ENCODE assay signal across 15 cellular contexts in genomic region chr6:27870486-27870885, GRCh38. TPM values are rescaled to one million over a fixed set of nuclear protein-coding genes. Genes with fewer than 3 reads are reported as not detected.
DNase-seq lines count a peak whose midpoint lies in the region; ATAC-seq, FAIRE-seq and TF ChIP-seq lines count a peak whose summit lies in the region.
"Had no signal": no experiment of that assay in that cellular context is flagged by ENCODE, and none has a peak within 500 bp of the region (broad histone marks: within the 10 kb centered on the region; RNA-seq: fewer than 3 reads in every experiment).

No MANE protein-coding gene starts in this region.

- no peak for DNase-seq in activated CD4-positive, alpha-beta T cell treated with anti-CD3 and anti-CD28 coated beads, Interleukin-2, amount 10 ng/mL, durations not matched to agents 7 days and 5 days
- DNase-seq in activated CD4-positive, alpha-beta T cell treated with anti-CD3 and anti-CD28 coated beads, Interleukin-2, amount 50 U/mL, for 4 hours, result no peak
- no peak for DNase-seq in GM12878 (ENCODE audit: low read depth, low spot score)
- no peak for DNase-seq in trophoblast cell
- DNase-seq in stimulated activated CD4-positive, alpha-beta T cell treated with anti-CD3 and anti-CD28 coated beads, Interleukin-15, amount 100 ng/mL, for 24 hours, result no peak
- DNase-seq in cerebellar cortex (ENCODE audit: low spot score), result no peak
- DNase-seq: left colon, NCI-H1105 treated with DMSO at 0.1 percent for 48 hours, NCI-H510A treated with DMSO at 0.1 percent for 48 hours, uterus had no signal

- H4K12ac ChIP-seq in trophoblast cell (ENCODE audit: low read depth, low read length), result no peak overlapping the region

- H2AFZ ChIP-seq in OCI-LY1 (ENCODE audit: low read length) (no peak overlapping the region), GM12878 (ENCODE audit: control insufficient read depth, low read depth, low read length) (0 out of 2 replicates have a peak overlapping the region, but pooled peaks have one; percentile 1), trophoblast cell (ENCODE audit: insufficient read depth, low read length, poor library complexity) (no peak overlapping the region)

- peaks cover 72% of the 10 kb centered on the region for H3K4me1 ChIP-seq in OCI-LY1 (ENCODE audit: insufficient read depth, low read length, severe bottlenecking)
- H3K4me1 ChIP-seq in GM12878 (ENCODE audit: control insufficient read depth, insufficient read depth, low read length), result peaks cover 25% of the 10 kb centered on the region
- peaks cover 7 to 11% of the 10 kb centered on the region in 2 experiments for H3K4me1 ChIP-seq in trophoblast cell (ENCODE audit: control insufficient read depth in 1 of 2, insufficient read depth in 2 of 2, low read length in 2 of 2)

- peak overlapping the region; percentile 99 for H3K27ac ChIP-seq in OCI-LY1 (ENCODE audit: low read depth, low read length, poor library complexity, severe bottlenecking)
- H3K27ac ChIP-seq in GM12878 (ENCODE audit: control insufficient read depth, insufficient read depth), result peak overlapping the region; percentile 97
- no peak overlapping the region for H3K27ac ChIP-seq in trophoblast cell (ENCODE audit: low read depth, low read length)
- H3K27ac ChIP-seq: uterus had no signal

- H3K4me2 ChIP-seq in OCI-LY1 (ENCODE audit: low read length) (peak overlapping the region; percentile 96), GM12878 (ENCODE audit: control insufficient read depth, insufficient read depth) (peak overlapping the region; percentile 55), trophoblast cell (ENCODE audit: low read length) (no peak overlapping the region)

- BruUV-seq in GM12878 (replicated peaks; lab: Mats Ljungman, UMichigan), result no TSS peak

- 100% methylated on average over 3 of the region's 3 CpGs for WGBS in GM12878 (ENCODE audit: insufficient coverage, insufficient replicate concordance, low lambda C conversion rate, missing lambda C conversion rate)
- WGBS in trophoblast cell (ENCODE audit: extremely low coverage, insufficient coverage, insufficient read length), result no CpG with 5 or more reads among the region's 3 CpGs

- H3K9me3 Mint-ChIP-seq in activated CD4-positive, alpha-beta T cell treated with anti-CD3 and anti-CD28 coated beads, Interleukin-2, amount 10 ng/mL, durations not matched to agents 7 days and 5 days, result peaks cover 6% of the 10 kb centered on the region

- H3K79me2 ChIP-seq in OCI-LY1 (ENCODE audit: insufficient read depth, low read length) (no peaks in the 10 kb centered on the region), GM12878 (ENCODE audit: control insufficient read depth, insufficient read depth, low read length) (no peaks in the 10 kb centered on the region; the same call in 1 of the 2 replicates), trophoblast cell (ENCODE audit: control insufficient read depth, insufficient read depth, low read length, poor library complexity) (peaks cover 10% of the 10 kb centered on the region)

- H3K23ac ChIP-seq in trophoblast cell (ENCODE audit: low read length), result no peak overlapping the region

- peak overlapping the region; percentile 53 for H2BK120ac ChIP-seq in trophoblast cell (ENCODE audit: insufficient read depth, low read length, poor library complexity)

- peak overlapping the region; percentile 51 for H2BK12ac ChIP-seq in trophoblast cell (ENCODE audit: low read length)

- H3K4me3 ChIP-seq in OCI-LY1 (ENCODE audit: low read depth, low read length, poor library complexity, severe bottlenecking) (peak overlapping the region; percentile 73), GM12878 (peak overlapping the region; percentile 69; the same call in 1 of the 2 replicates), trophoblast cell (ENCODE audit: low read depth, low read length) (no peak overlapping the region)
- H3K4me3 ChIP-seq: uterus had no signal

- CTCF ChIA-PET in activated CD4-positive, alpha-beta T cell treated with anti-CD3 and anti-CD28 coated beads, Interleukin-2, amount 10 ng/mL, durations not matched to agents 7 days and 5 days (lab: Charles Lee), result interaction anchor here (0.6 to 4.8 kb wide), 9 partner anchors 11 to 198 kb away, joined by 3 to 43 read pairs (median 4); a partner anchor contains a TSS
- CTCF ChIA-PET in GM12878 (lab: Yijun Ruan, JAX), result interaction anchor here (2.3 to 3.1 kb wide), 2 partner anchors 19 to 25 kb away, joined by 9 to 19 read pairs; a partner anchor contains a TSS

- no peak overlapping the region for H3K14ac ChIP-seq in trophoblast cell (ENCODE audit: low read length)

- no peak for TF ChIP-seq RAD21 in GM12878 (IDR thresholded peaks at IDR 0.05; ENCODE audit: insufficient read depth, low read depth, low read length)

- H4K8ac ChIP-seq in trophoblast cell (ENCODE audit: low read depth, low read length), result no peak overlapping the region

- peaks cover 14% of the 10 kb centered on the region for H3K36me3 Mint-ChIP-seq in activated CD4-positive, alpha-beta T cell treated with anti-CD3 and anti-CD28 coated beads, Interleukin-2, amount 10 ng/mL, durations not matched to agents 7 days and 5 days (ENCODE audit: low read depth)

- H4K91ac ChIP-seq in trophoblast cell (ENCODE audit: low read depth, low read length), result peak overlapping the region; percentile 43

- no peaks in the 10 kb centered on the region for H4K20me1 ChIP-seq in OCI-LY1 (ENCODE audit: insufficient read depth, low read length)
- no peaks in the 10 kb centered on the region for H4K20me1 ChIP-seq in GM12878 (ENCODE audit: control insufficient read depth, insufficient read depth)

- H3K9me3 ChIP-seq in OCI-LY1 (ENCODE audit: low read length), result no peaks in the 10 kb centered on the region
- no peaks in the 10 kb centered on the region for H3K9me3 ChIP-seq in GM12878 (replicated peaks; ENCODE audit: control insufficient read depth, insufficient read depth, low read length)
- no peaks in the 10 kb centered on the region for H3K9me3 ChIP-seq in trophoblast cell (ENCODE audit: insufficient read depth, low read depth, low read length)
- H3K9me3 ChIP-seq: uterus had no signal

- intact Hi-C loops in GM12878 (cut with micrococcal nuclease; ENCODE audit: unreplicated experiment), result no loop called here

- H3K36me3 ChIP-seq in OCI-LY1 (ENCODE audit: insufficient read depth, low read length), result no peaks in the 10 kb centered on the region
- H3K36me3 ChIP-seq in GM12878 (ENCODE audit: control insufficient read depth in 2 of 2, insufficient read depth in 2 of 2, low read length in 1 of 2), result no peaks in the 10 kb centered on the region
- no peaks in the 10 kb centered on the region for H3K36me3 ChIP-seq in trophoblast cell (ENCODE audit: control insufficient read depth in 1 of 2, insufficient read depth in 2 of 2, low read length in 2 of 2)
- H3K36me3 ChIP-seq: uterus had no signal

- no peak overlapping the region for H3K4ac ChIP-seq in trophoblast cell (ENCODE audit: low read depth, low read length)

- H3K18ac ChIP-seq in trophoblast cell (ENCODE audit: low read length), result no peak overlapping the region

- peaks cover 70% of the 10 kb centered on the region for H3K4me1 Mint-ChIP-seq in activated CD4-positive, alpha-beta T cell treated with anti-CD3 and anti-CD28 coated beads, Interleukin-2, amount 10 ng/mL, durations not matched to agents 7 days and 5 days

- POLR2A ChIA-PET in activated CD4-positive, alpha-beta T cell treated with anti-CD3 and anti-CD28 coated beads, Interleukin-2, amount 10 ng/mL, durations not matched to agents 7 days and 5 days (lab: Charles Lee), result interaction anchor here (2.0 to 12.5 kb wide), 8 partner anchors 22 to 1839 kb away, joined by 5 to 593 read pairs (median 28); a partner anchor contains a TSS
- POLR2A ChIA-PET in GM12878 (lab: Charles Lee), result interaction anchor here (0.7 to 4.7 kb wide), 5 partner anchors 19 to 57 kb away, joined by 3 to 19 read pairs (median 7); a partner anchor contains a TSS

- RAD21 ChIA-PET in GM12878 (lab: Charles Lee; ENCODE audit: unreplicated experiment), result interaction anchor here (1.3 to 4.3 kb wide), 4 partner anchors 19 to 40 kb away, joined by 3 to 32 read pairs (median 20); a partner anchor contains a TSS

- H3K9ac ChIP-seq in OCI-LY1 (ENCODE audit: low read length) (peak overlapping the region; percentile 96), GM12878 (ENCODE audit: control insufficient read depth, insufficient read depth, low read length) (peak overlapping the region; percentile 75; the same call in 1 of the 2 replicates), trophoblast cell (ENCODE audit: low read length) (no peak overlapping the region)

- peak overlapping the region; percentile 92 for H3K4me3 Mint-ChIP-seq in activated CD4-positive, alpha-beta T cell treated with anti-CD3 and anti-CD28 coated beads, Interleukin-2, amount 10 ng/mL, durations not matched to agents 7 days and 5 days

- H3K9me2 ChIP-seq in OCI-LY1 (ENCODE audit: low read depth, low read length), result no peaks in the 10 kb centered on the region

- H2BK5ac ChIP-seq in trophoblast cell (ENCODE audit: low read depth, low read length, poor library complexity), result peak overlapping the region; percentile 50

- FAIRE-seq in GM12878 (lab: Jason Lieb, UNC), result no peak
- FAIRE-seq: G401.6 had no signal

- no peak for TF ChIP-seq POLR2A in GM12878 (IDR thresholded peaks at IDR 0.05; ENCODE audit: low read depth, low read length)

- ATAC-seq in GM12878 (no peak), GM18873 (IDR thresholded peaks at IDR 0.05; ENCODE audit: low FRiP score, unreplicated experiment) (no peak)
- ATAC-seq: left colon had no signal

- H3K79me1 ChIP-seq in trophoblast cell (ENCODE audit: low read length), result peaks cover 27% of the 10 kb centered on the region

- H3K27ac Mint-ChIP-seq in activated CD4-positive, alpha-beta T cell treated with anti-CD3 and anti-CD28 coated beads, Interleukin-2, amount 10 ng/mL, durations not matched to agents 7 days and 5 days, result peak overlapping the region; percentile 99

- H3K27me3 ChIP-seq in OCI-LY1 (ENCODE audit: insufficient read depth, low read length) (no peaks in the 10 kb centered on the region), GM12878 (replicated peaks in 1 of 2; ENCODE audit: control insufficient read depth in 2 of 2, insufficient read depth in 2 of 2, low read length in 1 of 2) (no peaks in the 10 kb centered on the region), trophoblast cell (ENCODE audit: insufficient read depth, low read length) (no peaks in the 10 kb centered on the region)

- TF ChIP-seq EP300 in GM12878 (IDR thresholded peaks at IDR 0.05; ENCODE audit: borderline replicate concordance in 1 of 2, control insufficient read depth in 1 of 2, low read depth in 2 of 2, low read length in 2 of 2), result no peak

- TF ChIP-seq CTCF in OCI-LY1 (IDR thresholded peaks at IDR 0.05; ENCODE audit: low read length), result no peak
- no peak for TF ChIP-seq CTCF in GM12878 (IDR thresholded peaks at IDR 0.05 in 2 of 3, conservative IDR thresholded peaks at IDR 0.05 in 1 of 3; ENCODE audit: control insufficient read depth in 2 of 3, extremely low read depth in 1 of 3, insufficient read depth in 1 of 3, low read depth in 3 of 3, low read length in 3 of 3)

- no peaks in the 10 kb centered on the region for H3K27me3 Mint-ChIP-seq in activated CD4-positive, alpha-beta T cell treated with anti-CD3 and anti-CD28 coated beads, Interleukin-2, amount 10 ng/mL, durations not matched to agents 7 days and 5 days

- no peak overlapping the region for H2AK5ac ChIP-seq in trophoblast cell (ENCODE audit: low read length)

- SMC1A ChIA-PET in GM12878 (lab: Charles Lee; ENCODE audit: uncharacterized antibody, unreplicated experiment), result interaction anchor here (0.7 to 3.8 kb wide), 5 partner anchors 24 to 59 kb away, joined by 3 to 21 read pairs (median 4); a partner anchor contains a TSS

- peaks cover 18% of the 10 kb centered on the region for H3F3A ChIP-seq in OCI-LY1 (ENCODE audit: insufficient read depth, low read length)

- in situ Hi-C loops in GM12878 (cut with MboI), result no loop called here

RNA-seq across cellular contexts. Expression of gene OR2B2, which starts 41.7 kb away (rescaled TPM):
- not detected for total RNA-seq in activated CD4-positive, alpha-beta T cell treated with anti-CD3 and anti-CD28 coated beads, Interleukin-2, amount 10 ng/mL, durations not matched to agents 7 days and 5 days
- total RNA-seq in GM12878 (2013; cell fraction: nucleolus; rRNA removed), result not detected in 2 replicates
- total RNA-seq in GM12878 (2014; rRNA removed) (not detected in 2 replicates), GM12878 (2014; rRNA removed; fragmentation: Illumina TruSeq; extraction: Trizol) (not detected in 2 replicates), GM12878 (2021) (not detected in 2 replicates)
- polyA plus RNA-seq in GM12878 (2011; ENCODE audit: low read depth), result not detected
- polyA plus RNA-seq in GM12878 (2011; rRNA removed) (not detected in 2 replicates), GM12878 (2014; fragmentation: Illumina TruSeq; extraction: Trizol) (not detected in 2 replicates), GM12878 (2014; fragmentation: Nextera tagmentation; extraction: Ambion mirVana) (not detected), GM12878 (2014; rRNA removed) (not detected in 2 replicates), GM12878 (2016; fragmentation: Nextera tagmentation; extraction: Ambion mirVana) (not detected)
- polyA plus RNA-seq in GM12878 (2011; cell fraction: cytosol; rRNA removed), result not detected in 2 replicates
- polyA plus RNA-seq in GM12878 (2011; cell fraction: nucleus; rRNA removed), result not detected in 2 replicates
- polyA plus RNA-seq in GM12878 (2012), result not detected in 2 replicates
- polyA minus RNA-seq in GM12878 (2011; rRNA and poly(A)+ RNA removed), result not detected in 2 replicates
- not detected in 2 replicates for polyA minus RNA-seq in GM12878 (2011; cell fraction: cytosol; rRNA and poly(A)+ RNA removed)
- polyA minus RNA-seq in GM12878 (2011; cell fraction: nucleus; rRNA and poly(A)+ RNA removed), result not detected in 2 replicates
- not detected in 2 replicates for polyA plus RNA-seq in trophoblast cell (2013)
- total RNA-seq: fibroblast of villous mesenchyme, left colon, uterus had no signal
- polyA plus RNA-seq: AG04450 had no signal
